In the genomic region with DNA sequence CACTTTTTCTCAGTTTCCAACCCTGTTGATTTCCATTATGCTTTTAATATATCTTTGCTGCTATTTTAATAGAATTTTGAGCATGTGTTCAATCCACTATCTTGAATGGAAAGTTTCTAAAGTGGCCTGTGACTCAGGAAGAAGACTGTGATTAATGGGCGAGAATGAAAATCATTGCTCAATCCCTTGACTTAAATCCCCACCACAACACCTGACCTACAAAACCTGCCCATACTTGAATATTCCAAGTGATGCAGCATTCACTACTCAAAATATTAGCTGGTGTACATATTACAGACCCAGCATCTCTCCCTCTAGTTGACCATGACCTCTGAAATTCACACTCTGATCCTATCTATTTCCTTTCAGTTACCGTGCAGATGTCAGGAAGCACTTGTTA, we compare ENCODE assay signal across 2 cellular contexts.
TF ChIP-seq lines count a peak whose summit lies in the region.

No MANE protein-coding gene starts in this region.

TF ChIP-seq in A549, 52 proteins besides CTCF, POLR2A, EP300 and RAD21 (continued from another document):
- TF ChIP-seq FOSB (CRISPR knock-in tag; IDR thresholded peaks at IDR 0.05) (no peak), RNF2 (IDR thresholded peaks at IDR 0.05; ENCODE audit: borderline replicate concordance, low read depth) (no peak), ELK1 (IDR thresholded peaks at IDR 0.05; ENCODE audit: low read depth, low read length) (no peak), ZFP36 (IDR thresholded peaks at IDR 0.05; ENCODE audit: borderline replicate concordance, partially characterized antibody) (no peak), JUNB (IDR thresholded peaks at IDR 0.05) (no peak), PBX3 (IDR thresholded peaks at IDR 0.05) (no peak), CBX2 (IDR thresholded peaks at IDR 0.05; ENCODE audit: borderline replicate concordance, low read depth) (no peak)
- TF ChIP-seq, protein P1, sequence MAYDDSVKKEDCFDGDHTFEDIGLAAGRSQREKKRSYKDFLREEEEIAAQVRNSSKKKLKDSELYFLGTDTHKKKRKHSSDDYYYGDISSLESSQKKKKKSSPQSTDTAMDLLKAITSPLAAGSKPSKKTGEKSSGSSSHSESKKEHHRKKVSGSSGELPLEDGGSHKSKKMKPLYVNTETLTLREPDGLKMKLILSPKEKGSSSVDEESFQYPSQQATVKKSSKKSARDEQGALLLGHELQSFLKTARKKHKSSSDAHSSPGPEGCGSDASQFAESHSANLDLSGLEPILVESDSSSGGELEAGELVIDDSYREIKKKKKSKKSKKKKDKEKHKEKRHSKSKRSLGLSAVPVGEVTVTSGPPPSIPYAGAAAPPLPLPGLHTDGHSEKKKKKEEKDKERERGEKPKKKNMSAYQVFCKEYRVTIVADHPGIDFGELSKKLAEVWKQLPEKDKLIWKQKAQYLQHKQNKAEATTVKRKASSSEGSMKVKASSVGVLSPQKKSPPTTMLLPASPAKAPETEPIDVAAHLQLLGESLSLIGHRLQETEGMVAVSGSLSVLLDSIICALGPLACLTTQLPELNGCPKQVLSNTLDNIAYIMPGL (CRISPR knock-in tag; IDR thresholded peaks at IDR 0.05; ENCODE audit: borderline replicate concordance) = no peak
- TF ChIP-seq, protein P2, sequence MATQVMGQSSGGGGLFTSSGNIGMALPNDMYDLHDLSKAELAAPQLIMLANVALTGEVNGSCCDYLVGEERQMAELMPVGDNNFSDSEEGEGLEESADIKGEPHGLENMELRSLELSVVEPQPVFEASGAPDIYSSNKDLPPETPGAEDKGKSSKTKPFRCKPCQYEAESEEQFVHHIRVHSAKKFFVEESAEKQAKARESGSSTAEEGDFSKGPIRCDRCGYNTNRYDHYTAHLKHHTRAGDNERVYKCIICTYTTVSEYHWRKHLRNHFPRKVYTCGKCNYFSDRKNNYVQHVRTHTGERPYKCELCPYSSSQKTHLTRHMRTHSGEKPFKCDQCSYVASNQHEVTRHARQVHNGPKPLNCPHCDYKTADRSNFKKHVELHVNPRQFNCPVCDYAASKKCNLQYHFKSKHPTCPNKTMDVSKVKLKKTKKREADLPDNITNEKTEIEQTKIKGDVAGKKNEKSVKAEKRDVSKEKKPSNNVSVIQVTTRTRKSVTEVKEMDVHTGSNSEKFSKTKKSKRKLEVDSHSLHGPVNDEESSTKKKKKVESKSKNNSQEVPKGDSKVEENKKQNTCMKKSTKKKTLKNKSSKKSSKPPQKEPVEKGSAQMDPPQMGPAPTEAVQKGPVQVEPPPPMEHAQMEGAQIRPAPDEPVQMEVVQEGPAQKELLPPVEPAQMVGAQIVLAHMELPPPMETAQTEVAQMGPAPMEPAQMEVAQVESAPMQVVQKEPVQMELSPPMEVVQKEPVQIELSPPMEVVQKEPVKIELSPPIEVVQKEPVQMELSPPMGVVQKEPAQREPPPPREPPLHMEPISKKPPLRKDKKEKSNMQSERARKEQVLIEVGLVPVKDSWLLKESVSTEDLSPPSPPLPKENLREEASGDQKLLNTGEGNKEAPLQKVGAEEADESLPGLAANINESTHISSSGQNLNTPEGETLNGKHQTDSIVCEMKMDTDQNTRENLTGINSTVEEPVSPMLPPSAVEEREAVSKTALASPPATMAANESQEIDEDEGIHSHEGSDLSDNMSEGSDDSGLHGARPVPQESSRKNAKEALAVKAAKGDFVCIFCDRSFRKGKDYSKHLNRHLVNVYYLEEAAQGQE (IDR thresholded peaks at IDR 0.05) = no peak

TF ChIP-seq in HCT116, 20 proteins besides CTCF, POLR2A, EP300 and RAD21 (continued from another document):
- no peak for TF ChIP-seq SRF (IDR thresholded peaks at IDR 0.05; ENCODE audit: low read depth)
- TF ChIP-seq EZH2 (IDR thresholded peaks at IDR 0.05) = no peak
- no peak for TF ChIP-seq FOSL1 (IDR thresholded peaks at IDR 0.05; ENCODE audit: low read depth)
- TF ChIP-seq, protein P3, sequence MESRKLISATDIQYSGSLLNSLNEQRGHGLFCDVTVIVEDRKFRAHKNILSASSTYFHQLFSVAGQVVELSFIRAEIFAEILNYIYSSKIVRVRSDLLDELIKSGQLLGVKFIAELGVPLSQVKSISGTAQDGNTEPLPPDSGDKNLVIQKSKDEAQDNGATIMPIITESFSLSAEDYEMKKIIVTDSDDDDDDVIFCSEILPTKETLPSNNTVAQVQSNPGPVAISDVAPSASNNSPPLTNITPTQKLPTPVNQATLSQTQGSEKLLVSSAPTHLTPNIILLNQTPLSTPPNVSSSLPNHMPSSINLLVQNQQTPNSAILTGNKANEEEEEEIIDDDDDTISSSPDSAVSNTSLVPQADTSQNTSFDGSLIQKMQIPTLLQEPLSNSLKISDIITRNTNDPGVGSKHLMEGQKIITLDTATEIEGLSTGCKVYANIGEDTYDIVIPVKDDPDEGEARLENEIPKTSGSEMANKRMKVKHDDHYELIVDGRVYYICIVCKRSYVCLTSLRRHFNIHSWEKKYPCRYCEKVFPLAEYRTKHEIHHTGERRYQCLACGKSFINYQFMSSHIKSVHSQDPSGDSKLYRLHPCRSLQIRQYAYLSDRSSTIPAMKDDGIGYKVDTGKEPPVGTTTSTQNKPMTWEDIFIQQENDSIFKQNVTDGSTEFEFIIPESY (IDR thresholded peaks at IDR 0.05; ENCODE audit: extremely low read depth, insufficient replicate concordance, low read length) = no peak
- TF ChIP-seq EGR1 (IDR thresholded peaks at IDR 0.05; ENCODE audit: low read depth) = no peak
- no peak for TF ChIP-seq ELF1 (IDR thresholded peaks at IDR 0.05; ENCODE audit: borderline replicate concordance, low read depth)
- TF ChIP-seq YY1 (IDR thresholded peaks at IDR 0.05; ENCODE audit: extremely low read depth, insufficient replicate concordance, low read depth, low read length) = no peak
- TF ChIP-seq, protein P2 (IDR thresholded peaks at IDR 0.05; ENCODE audit: low read depth) = no peak
- TF ChIP-seq CBX3 (IDR thresholded peaks at IDR 0.05; ENCODE audit: low read depth) = no peak
- TF ChIP-seq EZH2phosphoT487 (IDR thresholded peaks at IDR 0.05; ENCODE audit: borderline replicate concordance) = no peak
- TF ChIP-seq MAX (IDR thresholded peaks at IDR 0.05) = no peak
- TF ChIP-seq JUND (IDR thresholded peaks at IDR 0.05) = no peak
- TF ChIP-seq CEBPB (IDR thresholded peaks at IDR 0.05; ENCODE audit: low read depth) = no peak
- no peak for TF ChIP-seq ZNF274 (IDR thresholded peaks at IDR 0.05; ENCODE audit: low read depth, low read length)
